Comparison of ENCODE assay signal across 31 cellular contexts in the genomic region with DNA sequence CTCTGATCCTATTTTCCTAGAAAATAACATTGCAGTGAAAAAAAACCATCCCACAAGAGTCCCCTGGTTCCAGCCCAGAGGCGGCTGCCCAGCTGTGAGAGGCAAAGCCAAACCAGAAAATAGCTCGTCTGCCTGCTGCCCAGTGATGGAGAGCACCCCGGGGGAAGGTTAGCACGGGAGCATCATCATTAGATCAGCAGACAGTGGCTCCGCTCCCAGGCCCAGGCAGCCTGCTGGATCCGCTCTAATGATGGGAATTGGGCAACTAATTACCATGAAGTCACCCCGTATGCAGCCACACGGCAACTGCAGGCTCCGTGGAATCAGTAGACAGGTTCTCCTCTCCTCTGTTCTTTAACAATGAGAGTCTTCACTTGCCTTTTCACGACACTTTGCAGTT. TPM values are rescaled to one million over a fixed set of nuclear protein-coding genes. Genes with fewer than 3 reads are reported as not detected.
"Had no signal": no experiment of that assay in that cellular context is flagged by ENCODE, and none has a peak within 500 bp of the region (broad histone marks: within the 10 kb centered on the region; RNA-seq: fewer than 3 reads in every experiment).

No MANE protein-coding gene starts in this region.

- H3K4me1 ChIP-seq: ascending aorta, breast epithelium had no signal

- H3K27ac ChIP-seq: ascending aorta, breast epithelium, KMS-11, PC-9, RWPE1 had no signal

- H2AFZ ChIP-seq: PC-9 had no signal

- H3K4me2 ChIP-seq: KMS-11, PC-9 had no signal

- DNase-seq: activated CD4-positive, alpha-beta T cell treated with anti-CD3 and anti-CD28 coated beads, Interleukin-2, amount 10 ng/mL, durations not matched to agents 24 days and 14 days; activated CD4-positive, alpha-beta T cell treated with anti-CD3 and anti-CD28 coated beads, Interleukin-2, amount 50 U/mL, for 4 hours; activated CD8-positive, alpha-beta T cell treated with anti-CD3 and anti-CD28 coated beads for 36 hours; activated effector memory CD4-positive, alpha-beta T cell treated with anti-CD3 and anti-CD28 coated beads, Interleukin-2, amount 50 U/mL, for 16 hours; activated naive CD4-positive, alpha-beta T cell; activated naive CD8-positive, alpha-beta T cell treated with anti-CD3 and anti-CD28 coated beads, Interleukin-2, amount 10 ng/mL, durations not matched to agents 7 days and 5 days; activated T-cell treated with anti-CD3 and anti-CD28 coated beads, Interleukin-2, amount 50 U/mL, for 1 hour; activated T-cell treated with anti-CD3 and anti-CD28 coated beads, Interleukin-2, amount 50 U/mL, for 72 hours; amygdala; MM.1S; MV-4-11; NCI-H1092; NCI-H1436 treated with DMSO at 0.1 percent for 48 hours; NCI-H1694 treated with DMSO at 0.1 percent for 48 hours; NCI-H2029 treated with DMSO at 0.1 percent for 48 hours; NCI-H2171 treated with DMSO at 0.1 percent for 48 hours; NCI-H2227 treated with DMSO at 0.1 percent for 48 hours; NCI-H446; NCI-H510A treated with DMSO at 0.1 percent for 48 hours; NCI-H526 treated with DMSO at 0.1 percent for 48 hours; PC-9; SIG-M5; T1000 had no signal

- H3K4me3 ChIP-seq: ascending aorta, breast epithelium, PC-9 had no signal

- H3K4me3 Mint-ChIP-seq: activated CD4-positive, alpha-beta T cell treated with anti-CD3 and anti-CD28 coated beads, Interleukin-2, amount 10 ng/mL, durations not matched to agents 24 days and 14 days; activated CD8-positive, alpha-beta T cell treated with anti-CD3 and anti-CD28 coated beads for 36 hours; activated naive CD4-positive, alpha-beta T cell treated with anti-CD3 and anti-CD28 coated beads, Interleukin-2, amount 50 U/mL, for 24 hours; activated naive CD8-positive, alpha-beta T cell treated with anti-CD3 and anti-CD28 coated beads, Interleukin-2, amount 10 ng/mL, durations not matched to agents 7 days and 5 days; activated T-cell treated with anti-CD3 and anti-CD28 coated beads, Interleukin-2, amount 50 U/mL, for 72 hours; activated T-helper 17 cell treated with anti-CD3 and anti-CD28 coated beads, Interleukin-2, amount 50 U/mL, for 72 hours had no signal

- H3K36me3 Mint-ChIP-seq: activated naive CD4-positive, alpha-beta T cell treated with anti-CD3 and anti-CD28 coated beads, Interleukin-2, amount 50 U/mL, for 24 hours; activated naive CD8-positive, alpha-beta T cell treated with anti-CD3 and anti-CD28 coated beads, Interleukin-2, amount 10 ng/mL, durations not matched to agents 7 days and 5 days had no signal

- H3K27me3 ChIP-seq: ascending aorta had no signal

- H3K27ac Mint-ChIP-seq: activated CD4-positive, alpha-beta T cell treated with anti-CD3 and anti-CD28 coated beads, Interleukin-2, amount 10 ng/mL, durations not matched to agents 24 days and 14 days; activated CD8-positive, alpha-beta T cell treated with anti-CD3 and anti-CD28 coated beads for 36 hours; activated naive CD4-positive, alpha-beta T cell treated with anti-CD3 and anti-CD28 coated beads, Interleukin-2, amount 50 U/mL, for 24 hours; activated naive CD8-positive, alpha-beta T cell treated with anti-CD3 and anti-CD28 coated beads, Interleukin-2, amount 10 ng/mL, durations not matched to agents 7 days and 5 days; activated T-cell treated with anti-CD3 and anti-CD28 coated beads, Interleukin-2, amount 50 U/mL, for 72 hours; activated T-helper 17 cell treated with anti-CD3 and anti-CD28 coated beads, Interleukin-2, amount 50 U/mL, for 72 hours had no signal

- H3K36me3 ChIP-seq: ascending aorta, breast epithelium had no signal

- H3K9me3 ChIP-seq: ascending aorta, breast epithelium had no signal

- H3K9me3 Mint-ChIP-seq: activated CD4-positive, alpha-beta T cell treated with anti-CD3 and anti-CD28 coated beads, Interleukin-2, amount 10 ng/mL, durations not matched to agents 24 days and 14 days; activated CD8-positive, alpha-beta T cell treated with anti-CD3 and anti-CD28 coated beads for 36 hours; activated naive CD4-positive, alpha-beta T cell treated with anti-CD3 and anti-CD28 coated beads, Interleukin-2, amount 50 U/mL, for 24 hours; activated naive CD8-positive, alpha-beta T cell treated with anti-CD3 and anti-CD28 coated beads, Interleukin-2, amount 10 ng/mL, durations not matched to agents 7 days and 5 days; activated T-cell treated with anti-CD3 and anti-CD28 coated beads, Interleukin-2, amount 50 U/mL, for 72 hours; activated T-helper 17 cell treated with anti-CD3 and anti-CD28 coated beads, Interleukin-2, amount 50 U/mL, for 72 hours had no signal

- H3K4me1 Mint-ChIP-seq: activated CD4-positive, alpha-beta T cell treated with anti-CD3 and anti-CD28 coated beads, Interleukin-2, amount 10 ng/mL, durations not matched to agents 24 days and 14 days; activated naive CD4-positive, alpha-beta T cell treated with anti-CD3 and anti-CD28 coated beads, Interleukin-2, amount 50 U/mL, for 24 hours; activated naive CD8-positive, alpha-beta T cell treated with anti-CD3 and anti-CD28 coated beads, Interleukin-2, amount 10 ng/mL, durations not matched to agents 7 days and 5 days; activated T-helper 17 cell treated with anti-CD3 and anti-CD28 coated beads, Interleukin-2, amount 50 U/mL, for 72 hours had no signal

RNA-seq across cellular contexts. Expression of gene B3GAT1, which starts 17.1 kb away (rescaled TPM):
- total RNA-seq: LHCN-M2, OCI-LY7, PC-9 had no signal
